Comparison of ENCODE assay signal across 8 cellular contexts in genomic region chr10:114024876-114025609, GRCh38. TPM values are rescaled to one million over a fixed set of nuclear protein-coding genes. Genes with fewer than 3 reads are reported as not detected.
A peak's percentile ranks its signal among the peaks of the same experiment; 100 is the strongest.
DNase-seq lines count a peak whose midpoint lies in the region; ATAC-seq, FAIRE-seq and TF ChIP-seq lines count a peak whose summit lies in the region.

No MANE protein-coding gene starts in this region.

- H3K4me1 Mint-ChIP-seq in MCF 10A (ENCODE audit: insufficient read depth, unreplicated experiment) (peaks cover 41% of the 10 kb centered on the region), endodermal cell (peaks cover 4% of the 10 kb centered on the region)

- no peaks in the 10 kb centered on the region for H3K79me2 ChIP-seq in endothelial cell of umbilical vein (ENCODE audit: control insufficient read depth, insufficient read depth, low read length)

- no peak overlapping the region for H2AFZ ChIP-seq in endothelial cell of umbilical vein (ENCODE audit: low read depth, low read length)

- H3K36me3 ChIP-seq in breast epithelium (no peaks in the 10 kb centered on the region), endothelial cell of umbilical vein (ENCODE audit: control insufficient read depth in 2 of 2, extremely low read depth in 1 of 2, insufficient read depth in 2 of 2, low read length in 2 of 2) (no peaks in the 10 kb centered on the region), transverse colon (no peaks in the 10 kb centered on the region), endodermal cell (ENCODE audit: control insufficient read depth, insufficient read depth, low read length) (no peaks in the 10 kb centered on the region)

- H3K4me3 Mint-ChIP-seq in MCF 10A (ENCODE audit: unreplicated experiment) (no peak overlapping the region), endodermal cell (no peak overlapping the region)

- TF ChIP-seq EP300 in transverse colon (IDR thresholded peaks at IDR 0.05; ENCODE audit: low read depth): no peak

- DNase-seq in MCF 10A (ENCODE audit: unreplicated experiment): peak; percentile 73
- DNase-seq in breast epithelium (ENCODE audit: low spot score in 2 of 2): no peak
- DNase-seq in MV-4-11 (lab: John Stamatoyannopoulos, UW): peak; percentile 99
- no peak for DNase-seq in endothelial cell of umbilical vein (ENCODE audit: low read depth, low spot score)
- no peak for DNase-seq in transverse colon
- no peak for DNase-seq in NCI-H1694 treated with DMSO at 0.1 percent for 48 hours (lab: John Stamatoyannopoulos, UW)
- no peak for DNase-seq in endodermal cell

- FAIRE-seq in endothelial cell of umbilical vein (lab: Jason Lieb, UNC): no peak

- 35 to 73% methylated on average over 3 to 12 of the region's 12 CpGs for WGBS in transverse colon (ENCODE audit: low coverage in 1 of 2), 2 donors
- 93 to 98% methylated on average over 6 to 12 of the region's 12 CpGs for WGBS in endodermal cell (ENCODE audit: insufficient coverage in 1 of 2, insufficient read length in 1 of 2), 2 experiments

- ATAC-seq in HG02610 (IDR thresholded peaks at IDR 0.05; ENCODE audit: unreplicated experiment): peak; percentile 63

- no peak overlapping the region for H3K9ac ChIP-seq in endothelial cell of umbilical vein (replicated peaks; ENCODE audit: extremely low read depth, insufficient read depth, low read length)
- H3K9ac ChIP-seq in endodermal cell (ENCODE audit: extremely low read depth, low read length, poor library complexity, severe bottlenecking): no peak overlapping the region

- intact Hi-C loops in MCF 10A (cut with micrococcal nuclease): loop anchor here (10.0 kb wide), 1 partner anchor 70 kb away; no protein-coding TSS in a partner anchor
- intact Hi-C loops in breast epithelium (cut with DNase I; ENCODE audit: low total_unique reads): no loop called here
- intact Hi-C loops in endothelial cell of umbilical vein (cut with micrococcal nuclease): loop anchor here (5.0 kb wide), 2 partner anchors 77 to 343 kb away; no protein-coding TSS in a partner anchor
- intact Hi-C loops in transverse colon (cut with DNase I; ENCODE audit: low total_unique reads): no loop called here

- H3K4me2 ChIP-seq in endothelial cell of umbilical vein (ENCODE audit: insufficient read depth, low read length): peak overlapping the region; percentile 21

- H3K27ac ChIP-seq in breast epithelium (no peak overlapping the region), endothelial cell of umbilical vein (ENCODE audit: insufficient read depth, low read depth, low read length) (peak overlapping the region; percentile 95), transverse colon (no peak overlapping the region), endodermal cell (ENCODE audit: low read depth, low read length) (no peak overlapping the region)

- CTCF ChIA-PET in MCF 10A (lab: Yijun Ruan, JAX): interaction anchor here (0.6 kb wide), 1 partner anchor 45 kb away, joined by 3 read pairs; no protein-coding TSS in a partner anchor
- CTCF ChIA-PET in endothelial cell of umbilical vein (lab: Charles Lee): no interaction called here

- H3K9me3 Mint-ChIP-seq in MCF 10A (ENCODE audit: unreplicated experiment) (peaks cover 7% of the 10 kb centered on the region), endodermal cell (no peaks in the 10 kb centered on the region)

- H3K36me3 Mint-ChIP-seq in MCF 10A (ENCODE audit: insufficient read depth, unreplicated experiment) (no peaks in the 10 kb centered on the region), endodermal cell (ENCODE audit: low read depth) (no peaks in the 10 kb centered on the region)

- in situ Hi-C loops in transverse colon (cut with MboI; ENCODE audit: low pct_ligation_motif_present in 1 of 4, low pct_unique_long_range_greater_than_20kb in 1 of 4, low sequenced_read_pairs in 3 of 4): no loop called here

- H3K27me3 ChIP-seq in breast epithelium: no peaks in the 10 kb centered on the region
- no peaks in the 10 kb centered on the region for H3K27me3 ChIP-seq in endothelial cell of umbilical vein (ENCODE audit: control insufficient read depth in 2 of 2, insufficient read depth in 2 of 2, low read length in 2 of 2)
- H3K27me3 ChIP-seq in transverse colon: no peaks in the 10 kb centered on the region
- H3K27me3 ChIP-seq in endodermal cell (ENCODE audit: control insufficient read depth, insufficient read depth, low read length, poor library complexity, severe bottlenecking): no peaks in the 10 kb centered on the region

- H4K20me1 ChIP-seq in endothelial cell of umbilical vein (replicated peaks; ENCODE audit: control insufficient read depth, extremely low read depth, insufficient read depth, low read length): no peaks in the 10 kb centered on the region

- no TSS peak for BruUV-seq in MCF 10A (replicated peaks; lab: Mats Ljungman, UMichigan)
- BruUV-seq in endothelial cell of umbilical vein (replicated peaks; lab: Mats Ljungman, UMichigan): no TSS peak

- H3K9me1 ChIP-seq in endothelial cell of umbilical vein (replicated peaks; ENCODE audit: control insufficient read depth, extremely low read depth, insufficient read depth, low read length): no peaks in the 10 kb centered on the region

- H3K9me3 ChIP-seq in breast epithelium (no peaks in the 10 kb centered on the region), endothelial cell of umbilical vein (replicated peaks; ENCODE audit: control insufficient read depth, insufficient read depth, low read length) (no peaks in the 10 kb centered on the region), transverse colon (no peaks in the 10 kb centered on the region), endodermal cell (ENCODE audit: control insufficient read depth, low read length) (no peaks in the 10 kb centered on the region)

- POLR2A ChIA-PET in MCF 10A (lab: Yijun Ruan, JAX): interaction anchor here (0.7 to 1.6 kb wide), 6 partner anchors 18 to 104 kb away, joined by 3 to 6 read pairs (median 4); no protein-coding TSS in a partner anchor
- POLR2A ChIA-PET in endothelial cell of umbilical vein (lab: Charles Lee): no interaction called here

- no peaks in the 10 kb centered on the region for H3K4me1 ChIP-seq in breast epithelium
- peaks cover 34% of the 10 kb centered on the region for H3K4me1 ChIP-seq in endothelial cell of umbilical vein (ENCODE audit: control insufficient read depth, extremely low read depth, insufficient read depth, low read length)
- H3K4me1 ChIP-seq in transverse colon: peaks cover 0 to 12% (median 3%) of the 10 kb centered on the region in 4 donors
- H3K4me1 ChIP-seq in endodermal cell (ENCODE audit: control insufficient read depth, insufficient read depth, low read length): no peaks in the 10 kb centered on the region

- dilution Hi-C loops in endothelial cell of umbilical vein (cut with MboI; ENCODE audit: extremely low pct_ligation_motif_present, low sequenced_read_pairs): no loop called here

- H3K27me3 Mint-ChIP-seq in MCF 10A (ENCODE audit: insufficient read depth, unreplicated experiment) (no peaks in the 10 kb centered on the region), endodermal cell (ENCODE audit: insufficient read depth) (no peaks in the 10 kb centered on the region)

- TF ChIP-seq POLR2A in breast epithelium (IDR thresholded peaks at IDR 0.05) (no peak), endothelial cell of umbilical vein (IDR thresholded peaks at IDR 0.05; ENCODE audit: low read depth, low read length) (no peak), transverse colon (IDR thresholded peaks at IDR 0.05) (no peak)

- H3K27ac Mint-ChIP-seq in MCF 10A (ENCODE audit: low read depth, unreplicated experiment) (peak overlapping the region; percentile 87), endodermal cell (no peak overlapping the region)

- H3K4me3 ChIP-seq in breast epithelium (no peak overlapping the region), endothelial cell of umbilical vein (replicated peaks in 1 of 3; ENCODE audit: insufficient read depth in 1 of 3, low read depth in 1 of 3, low read length in 3 of 3) (no peak overlapping the region), transverse colon (no peak overlapping the region), endodermal cell (ENCODE audit: low read length) (no peak overlapping the region)

- TF ChIP-seq CTCF in MCF 10A (IDR thresholded peaks at IDR 0.05; ENCODE audit: unreplicated experiment): no peak
- TF ChIP-seq CTCF in breast epithelium (IDR thresholded peaks at IDR 0.05): no peak
- no peak for TF ChIP-seq CTCF in endothelial cell of umbilical vein (IDR thresholded peaks at IDR 0.05; ENCODE audit: extremely low read depth in 1 of 2, insufficient read depth in 1 of 2, low read depth in 1 of 2, low read length in 2 of 2)
- no peak for TF ChIP-seq CTCF in transverse colon (IDR thresholded peaks at IDR 0.05)
- no peak for TF ChIP-seq CTCF in endodermal cell (conservative IDR thresholded peaks at IDR 0.05)

TF ChIP-seq in endothelial cell of umbilical vein, 7 proteins besides CTCF, POLR2A, EP300 and RAD21:
- no peak for TF ChIP-seq MYC (IDR thresholded peaks at IDR 0.05; ENCODE audit: low read depth, low read length)
- TF ChIP-seq POLR2AphosphoS5 (IDR thresholded peaks at IDR 0.05; ENCODE audit: insufficient read depth, low read depth, low read length): no peak
- TF ChIP-seq FOS (IDR thresholded peaks at IDR 0.05; ENCODE audit: borderline replicate concordance, insufficient read depth, low read length): no peak
- no peak for TF ChIP-seq GATA2 (IDR thresholded peaks at IDR 0.05; ENCODE audit: insufficient read depth, insufficient read length, low read depth, low read length)
- no peak for TF ChIP-seq JUN (IDR thresholded peaks at IDR 0.05; ENCODE audit: borderline replicate concordance, insufficient read depth, insufficient read length, low read depth)
- no peak for TF ChIP-seq EZH2 (IDR thresholded peaks at IDR 0.05; ENCODE audit: borderline replicate concordance, low read depth, low read length, severe bottlenecking)
- no peak for TF ChIP-seq MAX (IDR thresholded peaks at IDR 0.05; ENCODE audit: insufficient read depth, insufficient read length)

RNA-seq across cellular contexts. Expression of gene ADRB1, which starts 18.6 kb away (rescaled TPM):
- 0.28 and 0.56 TPM in 2 replicates for total RNA-seq in MCF 10A (2022)
- 1 to 10 TPM in 2 of 3 donors, under 1 TPM in 1; 0.66 to 2.4 (median 1.3) TPM for total RNA-seq in breast epithelium
- 0.97 and 1.8 TPM in 2 replicates for total RNA-seq in endothelial cell of umbilical vein
- polyA plus RNA-seq in endothelial cell of umbilical vein: 0.23 and 0.49 TPM in 2 replicates
- 0.09 and 0.18 TPM in 2 replicates for polyA plus RNA-seq in endothelial cell of umbilical vein (2011; cell fraction: cytosol; rRNA removed)
- polyA plus RNA-seq in endothelial cell of umbilical vein (2011; cell fraction: nucleus; rRNA removed): 0.11 and 0.25 TPM in 2 replicates
- 4.3 and 4.7 TPM in 2 replicates for polyA plus RNA-seq in endothelial cell of umbilical vein (2012)
- 0.23 and 0.41 TPM in 2 replicates for polyA minus RNA-seq in endothelial cell of umbilical vein
- 0.41 TPM for polyA minus RNA-seq in endothelial cell of umbilical vein (2011; cell fraction: cytosol; rRNA and poly(A)+ RNA removed)
- polyA minus RNA-seq in endothelial cell of umbilical vein (2011; cell fraction: nucleus; rRNA and poly(A)+ RNA removed): 0.19 and 0.24 TPM in 2 replicates
- 1 to 10 TPM in 3 of 4 donors, not detected in 1; 1.2 to 1.9 (median 1.4) TPM for total RNA-seq in transverse colon
- not detected for total RNA-seq in endodermal cell
- polyA plus RNA-seq in endodermal cell (2013, experiment 1 of 2): 0.11 TPM
- not detected for polyA plus RNA-seq in endodermal cell (2013, experiment 2 of 2)

Comparison
In these comparisons a context has a peak if more than half of its experiments do, and no peak if none do; other contexts are left out.
1. DNase-seq: peak in MCF 10A (single experiment) and MV-4-11 (single experiment); none in breast epithelium (0 of 2), endothelial cell of umbilical vein (single experiment), transverse colon (single experiment), NCI-H1694 treated with DMSO at 0.1 percent for 48 hours (single experiment) and endodermal cell (single experiment).
2. intact Hi-C loops: an anchor here in MCF 10A (10.0 kb wide) and endothelial cell of umbilical vein (5.0 kb wide); none called in breast epithelium and transverse colon.